Comparison of ENCODE assay signal across 10 cellular contexts in the genomic region with DNA sequence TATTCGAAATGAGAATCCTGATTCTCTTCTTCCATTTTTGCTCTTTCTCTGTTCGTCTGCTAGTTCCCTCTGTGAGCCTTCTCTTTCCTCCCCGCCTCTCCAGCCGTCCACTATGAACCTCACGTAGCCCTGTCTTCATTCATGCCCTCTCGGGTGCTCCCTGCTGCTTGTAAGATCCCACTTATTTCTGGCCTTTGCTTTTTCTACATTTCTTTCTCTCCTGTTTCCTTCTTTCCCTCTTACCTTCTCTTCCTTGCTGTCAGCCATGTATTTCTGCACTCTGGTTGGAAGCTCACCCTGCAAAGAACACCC.
DNase-seq lines count a peak whose midpoint lies in the region; ATAC-seq, FAIRE-seq and TF ChIP-seq lines count a peak whose summit lies in the region.
"Had no signal": no experiment of that assay in that cellular context is flagged by ENCODE, and none has a peak within 500 bp of the region (broad histone marks: within the 10 kb centered on the region; RNA-seq: fewer than 3 reads in every experiment).

No MANE protein-coding gene starts in this region.

- peaks cover 45% of the 10 kb centered on the region for H3F3A ChIP-seq in PC-9 (ENCODE audit: insufficient read depth, low read depth)

- TF ChIP-seq EP300 in upper lobe of left lung (IDR thresholded peaks at IDR 0.05): no peak

- H3K36me3 ChIP-seq in PC-9 (ENCODE audit: low read depth): no peaks in the 10 kb centered on the region
- H3K36me3 ChIP-seq in endothelial cell of umbilical vein (ENCODE audit: control insufficient read depth in 2 of 2, extremely low read depth in 1 of 2, insufficient read depth in 2 of 2, low read length in 2 of 2): no peaks in the 10 kb centered on the region
- H3K36me3 ChIP-seq in mucosa of stomach (ENCODE audit: control insufficient read depth, insufficient read depth, low read length): no peaks in the 10 kb centered on the region
- no peaks in the 10 kb centered on the region for H3K36me3 ChIP-seq in upper lobe of left lung
- H3K36me3 ChIP-seq in naive thymus-derived CD4-positive, alpha-beta T cell (ENCODE audit: control insufficient read depth in 2 of 3, insufficient read depth in 3 of 3, low read length in 3 of 3): no peaks in the 10 kb centered on the region

- H3K27me3 ChIP-seq in PC-9 (ENCODE audit: insufficient read depth, low read depth) (no peaks in the 10 kb centered on the region), endothelial cell of umbilical vein (ENCODE audit: control insufficient read depth in 2 of 2, insufficient read depth in 2 of 2, low read length in 2 of 2) (no peaks in the 10 kb centered on the region), mucosa of stomach (ENCODE audit: control insufficient read depth, insufficient read depth, low read length) (no peaks in the 10 kb centered on the region), upper lobe of left lung (no peaks in the 10 kb centered on the region)
- H3K27me3 ChIP-seq in naive thymus-derived CD4-positive, alpha-beta T cell (ENCODE audit: control insufficient read depth in 2 of 2, insufficient read depth in 2 of 2, low read length in 2 of 2): no peaks in the 10 kb centered on the region

- dilution Hi-C loops in endothelial cell of umbilical vein (cut with MboI; ENCODE audit: extremely low pct_ligation_motif_present, low sequenced_read_pairs): no loop called here

- peaks cover 56% of the 10 kb centered on the region for H3K79me2 ChIP-seq in PC-9 (ENCODE audit: low read depth)
- H3K79me2 ChIP-seq in endothelial cell of umbilical vein (ENCODE audit: control insufficient read depth, insufficient read depth, low read length): peaks cover 70% of the 10 kb centered on the region

- H3K4me1 ChIP-seq in PC-9 (replicated peaks; ENCODE audit: insufficient read depth): peaks cover 72% of the 10 kb centered on the region
- peaks cover 62% of the 10 kb centered on the region for H3K4me1 ChIP-seq in endothelial cell of umbilical vein (ENCODE audit: control insufficient read depth, extremely low read depth, insufficient read depth, low read length)
- H3K4me1 ChIP-seq in mucosa of stomach (ENCODE audit: control insufficient read depth, insufficient read depth, low read length): peaks cover 8% of the 10 kb centered on the region
- peaks cover 41 to 53% (median 48%) of the 10 kb centered on the region in 4 donors for H3K4me1 ChIP-seq in upper lobe of left lung
- no peaks in the 10 kb centered on the region for H3K4me1 ChIP-seq in naive thymus-derived CD4-positive, alpha-beta T cell (ENCODE audit: control insufficient read depth in 2 of 2, insufficient read depth in 2 of 2, low read length in 2 of 2)

- no peak for DNase-seq in PC-9
- no peak for DNase-seq in endothelial cell of umbilical vein (ENCODE audit: low read depth, low spot score)
- DNase-seq in upper lobe of left lung: no peak
- no peak for DNase-seq in naive thymus-derived CD4-positive, alpha-beta T cell
- DNase-seq in head of caudate nucleus: no peak
- DNase-seq: naive thymus-derived CD8-positive, alpha-beta T cell; NCI-H1417; SIG-M5 had no signal

- H3K36me3 Mint-ChIP-seq in naive thymus-derived CD4-positive, alpha-beta T cell: peaks cover 0 to 4% (median 0%) of the 10 kb centered on the region in 5 donors
- H3K36me3 Mint-ChIP-seq: naive thymus-derived CD8-positive, alpha-beta T cell had no signal

- no peaks in the 10 kb centered on the region for H3K9me2 ChIP-seq in PC-9 (ENCODE audit: insufficient read depth)

- TF ChIP-seq CTCF in PC-9 (conservative IDR thresholded peaks at IDR 0.05): no peak
- TF ChIP-seq CTCF in endothelial cell of umbilical vein (IDR thresholded peaks at IDR 0.05; ENCODE audit: extremely low read depth in 1 of 2, insufficient read depth in 1 of 2, low read depth in 1 of 2, low read length in 2 of 2): no peak
- no peak for TF ChIP-seq CTCF in upper lobe of left lung (IDR thresholded peaks at IDR 0.05)

- peak overlapping the region; percentile 96 for H3K27ac ChIP-seq in PC-9
- H3K27ac ChIP-seq in endothelial cell of umbilical vein (ENCODE audit: insufficient read depth, low read depth, low read length): peak overlapping the region; percentile 100
- peak overlapping the region; percentile 80 to 85 (median 84) for H3K27ac ChIP-seq in upper lobe of left lung
- H3K27ac ChIP-seq in naive thymus-derived CD4-positive, alpha-beta T cell (ENCODE audit: low read depth, low read length): no peak overlapping the region

- H3K9me3 ChIP-seq in PC-9 (ENCODE audit: insufficient read depth, low read depth): no peaks in the 10 kb centered on the region
- H3K9me3 ChIP-seq in endothelial cell of umbilical vein (replicated peaks; ENCODE audit: control insufficient read depth, insufficient read depth, low read length): no peaks in the 10 kb centered on the region
- H3K9me3 ChIP-seq in mucosa of stomach (ENCODE audit: control insufficient read depth, low read length): no peaks in the 10 kb centered on the region
- no peaks in the 10 kb centered on the region for H3K9me3 ChIP-seq in upper lobe of left lung
- H3K9me3 ChIP-seq in naive thymus-derived CD4-positive, alpha-beta T cell (ENCODE audit: control insufficient read depth in 2 of 3, low read length in 3 of 3): no peaks in the 10 kb centered on the region

- H3K27me3 Mint-ChIP-seq in naive thymus-derived CD4-positive, alpha-beta T cell: peaks cover 28 to 51% (median 37%) of the 10 kb centered on the region in 5 donors

- peak overlapping the region; percentile 42; the same call in 1 of the 2 replicates for H3K4me3 ChIP-seq in PC-9
- peak overlapping the region; percentile 29 to 80 (median 30) for H3K4me3 ChIP-seq in endothelial cell of umbilical vein (replicated peaks in 1 of 3; ENCODE audit: insufficient read depth in 1 of 3, low read depth in 1 of 3, low read length in 3 of 3)
- H3K4me3 ChIP-seq in mucosa of stomach (ENCODE audit: low read length): no peak overlapping the region
- peak overlapping the region in 2 of 4 donors; percentile 12 to 25 for H3K4me3 ChIP-seq in upper lobe of left lung
- H3K4me3 ChIP-seq in naive thymus-derived CD4-positive, alpha-beta T cell (ENCODE audit: low read length): no peak overlapping the region

- H2AFZ ChIP-seq in PC-9 (no peak overlapping the region), endothelial cell of umbilical vein (ENCODE audit: low read depth, low read length) (no peak overlapping the region)

- TF ChIP-seq POLR2A in endothelial cell of umbilical vein (IDR thresholded peaks at IDR 0.05; ENCODE audit: low read depth, low read length) (no peak), upper lobe of left lung (IDR thresholded peaks at IDR 0.05) (no peak)

- no peaks in the 10 kb centered on the region for H3K9me1 ChIP-seq in endothelial cell of umbilical vein (replicated peaks; ENCODE audit: control insufficient read depth, extremely low read depth, insufficient read depth, low read length)

- no peaks in the 10 kb centered on the region for H4K20me1 ChIP-seq in PC-9 (ENCODE audit: insufficient read depth)
- H4K20me1 ChIP-seq in endothelial cell of umbilical vein (replicated peaks; ENCODE audit: control insufficient read depth, extremely low read depth, insufficient read depth, low read length): no peaks in the 10 kb centered on the region

- H3K4me2 ChIP-seq in PC-9 (peak overlapping the region; percentile 79), endothelial cell of umbilical vein (ENCODE audit: insufficient read depth, low read length) (peak overlapping the region; percentile 93)

- CTCF ChIA-PET in PC-9 (lab: Charles Lee) (interaction anchor here (0.5 to 1.1 kb wide), 2 partner anchors 86 to 89 kb away, joined by 3 to 4 read pairs; a partner anchor contains a TSS), endothelial cell of umbilical vein (lab: Charles Lee) (interaction anchor here (0.8 to 3.7 kb wide), 10 partner anchors 22 to 121 kb away, joined by 3 to 42 read pairs (median 6); a partner anchor contains a TSS)
- CTCF ChIA-PET in naive thymus-derived CD4-positive, alpha-beta T cell (lab: Charles Lee): no interaction called here

- intact Hi-C loops in PC-9 (cut with micrococcal nuclease; ENCODE audit: unreplicated experiment): loop anchor here (1.0 to 10.0 kb wide), 4 partner anchors 16 to 168 kb away; a partner anchor contains a TSS
- intact Hi-C loops in endothelial cell of umbilical vein (cut with micrococcal nuclease): loop anchor here (1.0 to 2.0 kb wide), 4 partner anchors 26 to 288 kb away; no protein-coding TSS in a partner anchor
- intact Hi-C loops in naive thymus-derived CD4-positive, alpha-beta T cell (cut with micrococcal nuclease): no loop called here
- intact Hi-C loops in head of caudate nucleus (cut with DNase I): no loop called here

- BruUV-seq in PC-9 (replicated peaks; lab: Mats Ljungman, UMichigan): TSS peak; percentile 64
- TSS peak; percentile 61 for BruUV-seq in endothelial cell of umbilical vein (replicated peaks; lab: Mats Ljungman, UMichigan)

- no peaks in the 10 kb centered on the region for H3K9me3 Mint-ChIP-seq in naive thymus-derived CD4-positive, alpha-beta T cell
- H3K9me3 Mint-ChIP-seq: naive thymus-derived CD8-positive, alpha-beta T cell had no signal

- 63 to 68% methylated on average over 6 of the region's 6 CpGs for WGBS in upper lobe of left lung, 2 donors

- peak overlapping the region in 1 of 9 donors; percentile 60 for H3K27ac Mint-ChIP-seq in naive thymus-derived CD4-positive, alpha-beta T cell
- H3K27ac Mint-ChIP-seq: naive thymus-derived CD8-positive, alpha-beta T cell had no signal

- ATAC-seq in upper lobe of left lung (ENCODE audit: low FRiP score in 2 of 2) (no peak), HG02588 (IDR thresholded peaks at IDR 0.05; ENCODE audit: unreplicated experiment) (no peak)
- ATAC-seq in naive thymus-derived CD4-positive, alpha-beta T cell: no peak
- ATAC-seq: naive thymus-derived CD8-positive, alpha-beta T cell had no signal

- POLR2A ChIA-PET in PC-9 (lab: Charles Lee; ENCODE audit: unreplicated experiment) (interaction anchor here (0.5 kb wide), 1 partner anchor 817 kb away, joined by 4 read pairs; no protein-coding TSS in a partner anchor), endothelial cell of umbilical vein (lab: Charles Lee) (interaction anchor here (0.7 to 4.3 kb wide), 11 partner anchors 27 to 165 kb away, joined by 3 to 29 read pairs (median 4); a partner anchor contains a TSS)
- POLR2A ChIA-PET in naive thymus-derived CD4-positive, alpha-beta T cell (lab: Charles Lee): no interaction called here

- H3K9ac ChIP-seq in endothelial cell of umbilical vein (replicated peaks; ENCODE audit: extremely low read depth, insufficient read depth, low read length): peak overlapping the region; percentile 100
- peak overlapping the region; percentile 51 for H3K9ac ChIP-seq in mucosa of stomach (ENCODE audit: low read length)

- no peak for FAIRE-seq in endothelial cell of umbilical vein (lab: Jason Lieb, UNC)

- H3K4me3 Mint-ChIP-seq in naive thymus-derived CD4-positive, alpha-beta T cell: no peak overlapping the region
- H3K4me3 Mint-ChIP-seq: naive thymus-derived CD8-positive, alpha-beta T cell had no signal

- peaks cover 0 to 5% (median 0%) of the 10 kb centered on the region in 7 donors for H3K4me1 Mint-ChIP-seq in naive thymus-derived CD4-positive, alpha-beta T cell
- H3K4me1 Mint-ChIP-seq: naive thymus-derived CD8-positive, alpha-beta T cell had no signal

TF ChIP-seq in endothelial cell of umbilical vein, 7 proteins besides CTCF, POLR2A, EP300 and RAD21 (continues in another document):
- TF ChIP-seq, protein P1, sequence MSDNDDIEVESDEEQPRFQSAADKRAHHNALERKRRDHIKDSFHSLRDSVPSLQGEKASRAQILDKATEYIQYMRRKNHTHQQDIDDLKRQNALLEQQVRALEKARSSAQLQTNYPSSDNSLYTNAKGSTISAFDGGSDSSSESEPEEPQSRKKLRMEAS (IDR thresholded peaks at IDR 0.05; ENCODE audit: insufficient read depth, insufficient read length): no peak

Comparison
In these comparisons a context has a peak if more than half of its experiments do, and no peak if none do; other contexts are left out.
1. H3K4me3 ChIP-seq: peak in PC-9 (single experiment) and endothelial cell of umbilical vein (3 of 3); none in mucosa of stomach (single experiment) and naive thymus-derived CD4-positive, alpha-beta T cell (single experiment).
2. intact Hi-C loops: an anchor here in PC-9 (1.0 to 10.0 kb wide) and endothelial cell of umbilical vein (1.0 to 2.0 kb wide); none called in naive thymus-derived CD4-positive, alpha-beta T cell and head of caudate nucleus.